20 cellular contexts compared by ENCODE assay signal in the genomic region with DNA sequence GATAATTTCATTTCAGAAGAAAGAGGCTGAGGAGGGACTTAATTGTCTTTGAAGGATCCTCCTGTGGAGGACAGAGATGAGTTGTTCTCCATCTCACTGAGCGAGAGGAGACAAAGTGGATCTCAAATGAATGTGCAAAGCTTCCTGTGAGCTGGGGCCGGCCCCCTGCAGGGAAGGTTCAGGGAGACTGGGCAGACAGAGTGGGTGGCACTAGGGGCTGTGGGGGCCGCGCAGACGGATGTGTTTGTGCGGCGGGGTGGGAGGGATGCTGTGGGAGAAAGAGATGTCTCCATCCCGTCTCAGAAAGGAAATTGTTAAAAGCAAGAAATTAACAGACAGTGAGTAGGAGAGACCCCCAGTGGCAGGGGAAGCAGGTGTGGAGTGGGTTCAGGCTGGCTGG. TPM values are rescaled to one million over a fixed set of nuclear protein-coding genes. Genes with fewer than 3 reads are reported as not detected.
DNase-seq lines count a peak whose midpoint lies in the region; ATAC-seq and TF ChIP-seq lines count a peak whose summit lies in the region.
"Had no signal": no experiment of that assay in that cellular context is flagged by ENCODE, and none has a peak within 500 bp of the region (broad histone marks: within the 10 kb centered on the region; RNA-seq: fewer than 3 reads in every experiment).

No MANE protein-coding gene starts in this region.

- H3K27me3 ChIP-seq in adipocyte (replicated peaks; ENCODE audit: control insufficient read depth, insufficient read depth, low read length), result no peaks in the 10 kb centered on the region

- DNase-seq in activated naive CD4-positive, alpha-beta T cell treated with anti-CD3 and anti-CD28 coated beads, Interleukin-2, amount 50 U/mL, for 72 hours (ENCODE audit: low spot score in 2 of 2), result no peak
- DNase-seq in activated naive CD4-positive, alpha-beta T cell treated with anti-CD3 and anti-CD28 coated beads, Interleukin-2, amount 50 U/mL, for 16 hours, result no peak
- DNase-seq in adipocyte (ENCODE audit: low read depth) (no peak), nephron progenitor cell (no peak)
- no peak for DNase-seq in activated CD4-positive, alpha-beta T cell treated with anti-CD3 and anti-CD28 coated beads for 48 hours
- DNase-seq: 8988T, Calu3, DMS153, MM.1S, NCI-H2029, NCI-H2227 treated with DMSO at 0.1 percent for 48 hours, NCI-H69, SIG-M5 had no signal

- no peaks in the 10 kb centered on the region for H3K36me3 ChIP-seq in adipocyte (ENCODE audit: control insufficient read depth, insufficient read depth, low read length, severe bottlenecking)

- peaks cover 27% of the 10 kb centered on the region for H3K4me1 Mint-ChIP-seq in nephron progenitor cell
- H3K4me1 Mint-ChIP-seq: IgD-negative memory B cell had no signal

- peaks cover 7% of the 10 kb centered on the region for H3K27me3 Mint-ChIP-seq in nephron progenitor cell (ENCODE audit: low read depth, poor library complexity)
- H3K27me3 Mint-ChIP-seq: IgD-negative memory B cell had no signal

- H3K9ac ChIP-seq in adipocyte (ENCODE audit: low read length), result peak overlapping the region; percentile 40
- H3K9ac ChIP-seq: GM23248, KMS-11, SK-N-SH had no signal

- H3K4me3 Mint-ChIP-seq in nephron progenitor cell, result no peak overlapping the region
- H3K4me3 Mint-ChIP-seq: H9, IgD-negative memory B cell had no signal

- H3K27ac Mint-ChIP-seq in activated naive CD4-positive, alpha-beta T cell treated with anti-CD3 and anti-CD28 coated beads, Interleukin-2, amount 50 U/mL, for 72 hours, result peak overlapping the region; percentile 13 to 67
- peak overlapping the region; percentile 37 for H3K27ac Mint-ChIP-seq in nephron progenitor cell
- H3K27ac Mint-ChIP-seq: IgD-negative memory B cell had no signal

- H3K9me3 ChIP-seq in adipocyte (ENCODE audit: control insufficient read depth, low read length), result no peaks in the 10 kb centered on the region
- H3K9me3 ChIP-seq: SK-N-SH had no signal

- H3K9me3 Mint-ChIP-seq in activated naive CD4-positive, alpha-beta T cell treated with anti-CD3 and anti-CD28 coated beads, Interleukin-2, amount 50 U/mL, for 72 hours, result no peaks in the 10 kb centered on the region
- no peaks in the 10 kb centered on the region for H3K9me3 Mint-ChIP-seq in nephron progenitor cell
- H3K9me3 Mint-ChIP-seq: IgD-negative memory B cell had no signal

- peaks cover 78% of the 10 kb centered on the region for H3K4me1 ChIP-seq in adipocyte (ENCODE audit: control insufficient read depth, insufficient read depth, low read length)

- TF ChIP-seq CTCF in nephron progenitor cell (IDR thresholded peaks at IDR 0.05), result no peak

- no peak for ATAC-seq in activated naive CD4-positive, alpha-beta T cell treated with anti-CD3 and anti-CD28 coated beads, Interleukin-2, amount 50 U/mL, for 72 hours
- ATAC-seq in HG03520 (IDR thresholded peaks at IDR 0.05; ENCODE audit: unreplicated experiment), result no peak
- no peak for ATAC-seq in GM19455 (IDR thresholded peaks at IDR 0.05; ENCODE audit: unreplicated experiment)

- H3K4me3 ChIP-seq in adipocyte (ENCODE audit: low read length), result no peak overlapping the region
- H3K4me3 ChIP-seq: GM23248 had no signal

- no peaks in the 10 kb centered on the region for H3K36me3 Mint-ChIP-seq in activated naive CD4-positive, alpha-beta T cell treated with anti-CD3 and anti-CD28 coated beads, Interleukin-2, amount 50 U/mL, for 72 hours
- H3K36me3 Mint-ChIP-seq in nephron progenitor cell (ENCODE audit: low read depth), result no peaks in the 10 kb centered on the region
- H3K36me3 Mint-ChIP-seq: IgD-negative memory B cell had no signal

RNA-seq across cellular contexts. Expression of gene KLHL29, which starts 29.1 kb away (rescaled TPM):
- 1 to 10 TPM; 1.2 to 4.7 TPM for total RNA-seq in activated naive CD4-positive, alpha-beta T cell treated with anti-CD3 and anti-CD28 coated beads, Interleukin-2, amount 50 U/mL, for 72 hours
